20 cellular contexts compared by ENCODE assay signal in genomic region chr6:139349464-139350020, GRCh38. TPM values are rescaled to one million over a fixed set of nuclear protein-coding genes. Genes with fewer than 3 reads are reported as not detected.
DNase-seq lines count a peak whose midpoint lies in the region; ATAC-seq and TF ChIP-seq lines count a peak whose summit lies in the region.
"Had no signal": no experiment of that assay in that cellular context is flagged by ENCODE, and none has a peak within 500 bp of the region (broad histone marks: within the 10 kb centered on the region; RNA-seq: fewer than 3 reads in every experiment).

No MANE protein-coding gene starts in this region.

- no peaks in the 10 kb centered on the region for H3K27me3 ChIP-seq in Karpas-422 (ENCODE audit: low read length)
- H3K27me3 ChIP-seq in MM.1S (replicated peaks; ENCODE audit: insufficient read depth, low read length): no peaks in the 10 kb centered on the region
- H3K27me3 ChIP-seq: cardiac muscle cell, right atrium auricular region had no signal

- no peak overlapping the region for H3K9ac ChIP-seq in Karpas-422 (ENCODE audit: low read length)
- no peak overlapping the region for H3K9ac ChIP-seq in MM.1S (ENCODE audit: low read length)

- H3K4me3 ChIP-seq in Karpas-422 (ENCODE audit: low read length): no peak overlapping the region
- no peak overlapping the region for H3K4me3 ChIP-seq in MM.1S (ENCODE audit: low read length)
- H3K4me3 ChIP-seq: cardiac muscle cell, right atrium auricular region had no signal

- H3K27ac ChIP-seq in Karpas-422 (ENCODE audit: low read length) (no peak overlapping the region), epithelial cell of prostate (peak overlapping the region; percentile 32), MM.1S (ENCODE audit: low read length) (no peak overlapping the region)
- H3K27ac ChIP-seq: cardiac muscle cell, right atrium auricular region had no signal

- H4K20me1 ChIP-seq in Karpas-422 (ENCODE audit: insufficient read depth, low read depth, low read length) (no peaks in the 10 kb centered on the region), MM.1S (ENCODE audit: insufficient read depth, low read length) (no peaks in the 10 kb centered on the region)

- DNase-seq in NCI-H2081 (lab: John Stamatoyannopoulos, UW): peak; percentile 3 to 24
- DNase-seq in NCI-H2081 treated with DMSO at 0.1 percent for 48 hours (lab: John Stamatoyannopoulos, UW): no peak
- DNase-seq in Karpas-422: no peak
- DNase-seq in epithelial cell of prostate (ENCODE audit: low read depth, low spot score): peak; percentile 87
- peak; percentile 27 for DNase-seq in renal cortical epithelial cell (ENCODE audit: low read depth)
- DNase-seq in NCI-H2107 treated with DMSO at 0.1 percent for 48 hours (lab: John Stamatoyannopoulos, UW; ENCODE audit: unreplicated experiment): no peak
- DNase-seq in MM.1S: no peak
- DNase-seq: activated CD4-positive, alpha-beta memory T cell treated with anti-CD3 and anti-CD28 coated beads, Interleukin-2, amount 10 ng/mL, durations not matched to agents 7 days and 5 days; activated naive CD8-positive, alpha-beta T cell treated with anti-CD3 and anti-CD28 coated beads, Interleukin-2, amount 10 ng/mL, durations not matched to agents 7 days and 5 days; activated T-cell treated with anti-CD3 and anti-CD28 coated beads, Interleukin-2, amount 50 U/mL, for 4 hours; CD8-positive, alpha-beta T cell; left cardiac atrium; NCI-H1105; NCI-H446 treated with DMSO at 0.1 percent for 48 hours; stimulated activated naive CD8-positive, alpha-beta T cell treated with anti-CD3 and anti-CD28 coated beads, Interleukin-15, Interleukin-2, amounts not matched to agents 100 U/mL and 50 U/mL, for 24 hours had no signal

- H3K79me2 ChIP-seq in Karpas-422 (ENCODE audit: low read length): no peaks in the 10 kb centered on the region
- H3K79me2 ChIP-seq in MM.1S (ENCODE audit: low read length): no peaks in the 10 kb centered on the region

- ATAC-seq in HG02571 (IDR thresholded peaks at IDR 0.05; ENCODE audit: unreplicated experiment): no peak
- ATAC-seq: activated T-cell treated with anti-CD3 and anti-CD28 coated beads, Interleukin-2, amount 50 U/mL, for 4 hours; CD8-positive, alpha-beta T cell; left cardiac atrium; stimulated activated naive CD8-positive, alpha-beta T cell treated with anti-CD3 and anti-CD28 coated beads, Interleukin-15, Interleukin-2, amounts not matched to agents 100 U/mL and 50 U/mL, for 24 hours; WTC11 had no signal

- H3K9me3 ChIP-seq in Karpas-422 (ENCODE audit: low read length) (no peaks in the 10 kb centered on the region), MM.1S (replicated peaks; ENCODE audit: insufficient read depth, low read length) (no peaks in the 10 kb centered on the region)
- H3K9me3 ChIP-seq: right atrium auricular region had no signal

- H3K4me1 ChIP-seq in Karpas-422 (ENCODE audit: low read length) (peaks cover 19% of the 10 kb centered on the region), MM.1S (ENCODE audit: low read length) (no peaks in the 10 kb centered on the region; the same call in 1 of the 2 replicates)
- H3K4me1 ChIP-seq: right atrium auricular region had no signal

- H3K4me2 ChIP-seq in Karpas-422 (ENCODE audit: low read depth, low read length, poor library complexity, severe bottlenecking): peak overlapping the region; percentile 12
- no peak overlapping the region for H3K4me2 ChIP-seq in MM.1S (ENCODE audit: low read depth, low read length)

- no peaks in the 10 kb centered on the region for H3K9me2 ChIP-seq in Karpas-422 (replicated peaks; ENCODE audit: insufficient read depth, low read length)
- no peaks in the 10 kb centered on the region for H3K9me2 ChIP-seq in MM.1S (replicated peaks; ENCODE audit: insufficient read depth, low read length)

- peak overlapping the region; percentile 51; the same call in 1 of the 2 replicates for H2AFZ ChIP-seq in Karpas-422 (ENCODE audit: low read length)
- H2AFZ ChIP-seq in MM.1S (ENCODE audit: low read length): no peak overlapping the region

- no peaks in the 10 kb centered on the region for H3F3A ChIP-seq in MM.1S (ENCODE audit: insufficient read depth, low read length)

- H3K36me3 ChIP-seq in Karpas-422 (ENCODE audit: insufficient read depth, low read length): no peaks in the 10 kb centered on the region
- H3K36me3 ChIP-seq in MM.1S (replicated peaks; ENCODE audit: insufficient read depth, low read length): no peaks in the 10 kb centered on the region
- H3K36me3 ChIP-seq: cardiac muscle cell, right atrium auricular region had no signal

- no peak for TF ChIP-seq CTCF in MM.1S (IDR thresholded peaks at IDR 0.05; ENCODE audit: low read length)

RNA-seq across cellular contexts. Expression of gene CITED2, which starts 24.9 kb away (rescaled TPM):
- total RNA-seq in Karpas-422 (2014; rRNA removed; shearing (Covaris generic); ENCODE audit: low replicate concordance): 67.7 and 77.2 TPM in 2 replicates
- total RNA-seq in renal cortical epithelial cell: 55.7 and 151 TPM in 2 replicates

RNA-seq across cellular contexts. Expression of gene TXLNB, which starts 57.7 kb away (rescaled TPM):
- 14.6 and 16.3 TPM in 2 replicates for total RNA-seq in Karpas-422 (2014; rRNA removed; shearing (Covaris generic); ENCODE audit: low replicate concordance)
- 0.05 TPM in 1 of 2 replicates, not detected in the other for total RNA-seq in renal cortical epithelial cell
- total RNA-seq: A673 had no signal

Comparison
In these comparisons a context has a peak if more than half of its experiments do, and no peak if none do; other contexts are left out.
1. DNase-seq: peak in NCI-H2081 (2 of 2), epithelial cell of prostate (single experiment) and renal cortical epithelial cell (single experiment); none in NCI-H2081 treated with DMSO at 0.1 percent for 48 hours (single experiment), Karpas-422 (single experiment), NCI-H2107 treated with DMSO at 0.1 percent for 48 hours (single experiment) and MM.1S (single experiment).
2. RNA of gene TXLNB, which starts 57.7 kb away (total RNA-seq): 14.6 to 16.3 TPM in Karpas-422; 0.05 TPM in renal cortical epithelial cell; every median in the first group is over 10 times any median in the second.